1 cellular context compared by ENCODE assay signal in the genomic region with DNA sequence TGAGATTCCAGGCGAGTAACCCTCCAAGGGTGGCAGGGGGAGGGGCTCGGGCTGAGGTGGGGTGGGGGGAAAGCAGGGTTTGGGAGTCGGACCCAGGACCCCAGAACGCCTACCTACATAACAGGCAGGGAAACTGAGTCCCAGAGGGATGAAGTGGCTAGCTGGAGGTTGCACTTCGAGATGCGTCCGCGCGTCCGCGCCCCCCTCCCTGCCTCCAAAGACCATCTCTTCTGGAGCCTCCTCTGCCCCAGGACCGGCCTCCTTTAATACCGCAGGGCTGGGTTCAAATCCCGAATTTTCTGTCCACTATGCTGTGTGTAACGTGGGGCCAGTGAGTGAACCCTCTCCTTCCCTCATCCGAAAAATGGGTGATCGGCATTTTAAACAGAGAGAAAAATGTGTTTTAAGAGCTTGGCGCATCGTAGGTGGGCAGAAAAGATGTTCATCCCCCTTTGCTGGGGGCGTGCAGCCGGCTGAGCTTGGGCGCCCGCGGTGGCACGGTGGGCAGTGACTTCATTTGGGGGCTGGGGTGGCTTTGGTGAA.
A peak's percentile ranks its signal among the peaks of the same experiment; 100 is the strongest.
TF ChIP-seq lines count a peak whose summit lies in the region.

No MANE protein-coding gene starts in this region.

TF ChIP-seq in K562, 482 proteins besides CTCF, POLR2A, EP300 and RAD21:
- no peak for TF ChIP-seq TARDBP (IDR thresholded peaks at IDR 0.05)
- no peak for TF ChIP-seq CEBPB (tag; IDR thresholded peaks at IDR 0.05)
- TF ChIP-seq FOXM1 (IDR thresholded peaks at IDR 0.05; ENCODE audit: low read depth) = no peak
- TF ChIP-seq FOXM1 (CRISPR knock-in tag; IDR thresholded peaks at IDR 0.05; ENCODE audit: low read depth) = 0 out of 2 replicates have a peak, but pooled peaks have one; percentile 10
- TF ChIP-seq, protein P1, sequence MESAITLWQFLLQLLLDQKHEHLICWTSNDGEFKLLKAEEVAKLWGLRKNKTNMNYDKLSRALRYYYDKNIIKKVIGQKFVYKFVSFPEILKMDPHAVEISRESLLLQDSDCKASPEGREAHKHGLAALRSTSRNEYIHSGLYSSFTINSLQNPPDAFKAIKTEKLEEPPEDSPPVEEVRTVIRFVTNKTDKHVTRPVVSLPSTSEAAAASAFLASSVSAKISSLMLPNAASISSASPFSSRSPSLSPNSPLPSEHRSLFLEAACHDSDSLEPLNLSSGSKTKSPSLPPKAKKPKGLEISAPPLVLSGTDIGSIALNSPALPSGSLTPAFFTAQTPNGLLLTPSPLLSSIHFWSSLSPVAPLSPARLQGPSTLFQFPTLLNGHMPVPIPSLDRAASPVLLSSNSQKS (CRISPR knock-in tag; IDR thresholded peaks at IDR 0.05) = no peak
TF ChIP-seq in K562: peak in this region for 1.
